Comparison of ENCODE assay signal across 8 cellular contexts in the genomic region with DNA sequence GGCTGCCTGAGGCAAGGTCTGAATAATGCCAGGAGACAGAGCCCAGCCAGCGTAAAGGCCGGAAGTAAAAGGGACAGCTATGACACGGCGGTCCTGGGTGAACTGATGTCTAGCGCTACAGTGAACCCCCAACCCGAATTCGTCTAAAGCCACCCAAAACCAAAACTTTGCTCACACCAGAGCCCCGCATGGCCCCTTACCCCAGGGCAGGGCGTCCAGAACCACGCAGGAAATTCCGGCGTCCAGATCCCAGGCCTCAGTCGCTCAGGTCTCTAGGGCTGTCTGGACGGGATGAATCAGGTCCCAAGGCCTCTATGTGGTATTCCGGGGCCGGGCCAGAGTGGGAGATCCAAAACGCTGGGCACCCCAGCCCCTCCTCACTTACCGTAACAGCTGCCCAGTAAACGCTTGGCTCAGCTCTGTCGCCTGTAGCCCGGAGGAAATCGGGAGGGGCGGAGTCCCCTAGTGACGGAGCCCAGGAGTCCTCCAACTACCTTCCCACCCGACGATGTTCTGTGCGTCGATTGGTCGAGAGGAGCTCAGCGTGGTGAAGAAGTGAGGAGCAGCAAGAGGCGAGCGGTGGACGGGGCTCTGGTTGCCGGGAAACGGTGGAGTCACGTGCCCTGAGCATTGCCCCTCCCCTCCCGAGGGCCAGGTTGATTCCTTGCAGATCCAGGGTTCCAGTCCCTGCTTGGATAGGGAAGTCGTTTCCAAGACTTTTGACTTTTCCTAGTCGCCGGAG. TPM values are rescaled to one million over a fixed set of nuclear protein-coding genes. Genes with fewer than 3 reads are reported as not detected.
DNase-seq lines count a peak whose midpoint lies in the region; ATAC-seq, FAIRE-seq and TF ChIP-seq lines count a peak whose summit lies in the region.

Gene CCDC32 (minus strand): TSS at position 452 of the 742 bp plus-strand sequence. CDS start 2,027 bp downstream, outside the sequence.

- no peaks in the 10 kb centered on the region for H3K9me2 ChIP-seq in OCI-LY7 (ENCODE audit: insufficient read depth, low read length)

- TF ChIP-seq POLR2A in endothelial cell of umbilical vein (IDR thresholded peaks at IDR 0.05; ENCODE audit: low read depth, low read length): peak; percentile 91

- H3K36me3 ChIP-seq in OCI-LY7 (ENCODE audit: insufficient read depth, low read length) (no peaks in the 10 kb centered on the region; the same call in 1 of the 2 replicates), endothelial cell of umbilical vein (ENCODE audit: control insufficient read depth in 2 of 2, extremely low read depth in 1 of 2, insufficient read depth in 2 of 2, low read length in 2 of 2) (no peaks in the 10 kb centered on the region)

- H3K9ac ChIP-seq in endothelial cell of umbilical vein (replicated peaks; ENCODE audit: extremely low read depth, insufficient read depth, low read length): peak within 1 kb of the TSS; percentile 88

- TF ChIP-seq CTCF in D721Med (IDR thresholded peaks at IDR 0.05; ENCODE audit: insufficient read depth, missing control alignments): no peak
- no peak for TF ChIP-seq CTCF in OCI-LY7 (conservative IDR thresholded peaks at IDR 0.05; ENCODE audit: low read length)
- no peak for TF ChIP-seq CTCF in endothelial cell of umbilical vein (IDR thresholded peaks at IDR 0.05; ENCODE audit: extremely low read depth in 1 of 2, insufficient read depth in 1 of 2, low read depth in 1 of 2, low read length in 2 of 2)

- CTCF ChIA-PET in OCI-LY7 (lab: Charles Lee; ENCODE audit: unreplicated experiment) (interaction anchor here (1.0 to 1.7 kb wide), 3 partner anchors 11 to 25 kb away, joined by 3 to 6 read pairs (median 3); no protein-coding TSS in a partner anchor), endothelial cell of umbilical vein (lab: Charles Lee) (interaction anchor here (0.5 to 2.2 kb wide), 7 partner anchors 8 to 294 kb away, joined by 3 to 24 read pairs (median 4); no protein-coding TSS in a partner anchor)

- peak within 1 kb of the TSS; percentile 98 for H2AFZ ChIP-seq in OCI-LY7 (ENCODE audit: low read length)
- peak within 1 kb of the TSS; percentile 90 for H2AFZ ChIP-seq in endothelial cell of umbilical vein (ENCODE audit: low read depth, low read length)

- DNase-seq in D721Med (ENCODE audit: insufficient read length, low spot score) (peak; percentile 83), HuH-7.5 (ENCODE audit: low spot score) (peak; percentile 93), OCI-LY7 (ENCODE audit: low spot score) (peak; percentile 98), activated T-cell treated with anti-CD3 and anti-CD28 coated beads for 1 hour (ENCODE audit: low read depth) (peak; percentile 92), endothelial cell of umbilical vein (ENCODE audit: low read depth, low spot score) (peak; percentile 99), midbrain (lab: John Stamatoyannopoulos, UW) (peak; percentile 99)
- peak; percentile 86 to 92 for DNase-seq in stimulated activated CD8-positive, alpha-beta memory T cell treated with anti-CD3 and anti-CD28 coated beads, Interleukin-2, amount 100 ng/mL, for 1 hour (ENCODE audit: low read depth in 2 of 2)

- H3K4me3 ChIP-seq in OCI-LY7 (ENCODE audit: low read depth, low read length, poor library complexity, severe bottlenecking): peak within 1 kb of the TSS; percentile 92
- H3K4me3 ChIP-seq in endothelial cell of umbilical vein (replicated peaks in 1 of 3; ENCODE audit: insufficient read depth in 1 of 3, low read depth in 1 of 3, low read length in 3 of 3): peak within 1 kb of the TSS; percentile 62 to 90 (median 86)

- H3K4me1 ChIP-seq in OCI-LY7 (ENCODE audit: insufficient read depth, low read length, poor library complexity, severe bottlenecking) (peaks cover 41% of the 10 kb centered on the region), endothelial cell of umbilical vein (ENCODE audit: control insufficient read depth, extremely low read depth, insufficient read depth, low read length) (peaks cover 13% of the 10 kb centered on the region)

- peak; percentile 86 for ATAC-seq in GM21526 (IDR thresholded peaks at IDR 0.05; ENCODE audit: low FRiP score, unreplicated experiment)

- no peak for FAIRE-seq in D721Med (lab: Jason Lieb, UNC)
- FAIRE-seq in endothelial cell of umbilical vein (lab: Jason Lieb, UNC): peak; percentile 99

- dilution Hi-C loops in endothelial cell of umbilical vein (cut with MboI; ENCODE audit: extremely low pct_ligation_motif_present, low sequenced_read_pairs): no loop called here

- BruUV-seq in OCI-LY7 (replicated peaks; lab: Mats Ljungman, UMichigan): TSS peak; percentile 82
- TSS peak; percentile 74 for BruUV-seq in endothelial cell of umbilical vein (replicated peaks; lab: Mats Ljungman, UMichigan)

- H3K27me3 ChIP-seq in endothelial cell of umbilical vein (ENCODE audit: control insufficient read depth in 2 of 2, insufficient read depth in 2 of 2, low read length in 2 of 2): no peaks in the 10 kb centered on the region

- peak within 1 kb of the TSS; percentile 29 for H3K27ac ChIP-seq in OCI-LY7 (ENCODE audit: low read depth, low read length, poor library complexity, severe bottlenecking)
- H3K27ac ChIP-seq in endothelial cell of umbilical vein (ENCODE audit: insufficient read depth, low read depth, low read length): peak within 1 kb of the TSS; percentile 80

- no peaks in the 10 kb centered on the region for H3K9me1 ChIP-seq in endothelial cell of umbilical vein (replicated peaks; ENCODE audit: control insufficient read depth, extremely low read depth, insufficient read depth, low read length)

- H3K9me3 ChIP-seq in OCI-LY7 (ENCODE audit: low read length): no peaks in the 10 kb centered on the region
- no peaks in the 10 kb centered on the region for H3K9me3 ChIP-seq in endothelial cell of umbilical vein (replicated peaks; ENCODE audit: control insufficient read depth, insufficient read depth, low read length)

- intact Hi-C loops in OCI-LY7 (cut with micrococcal nuclease; ENCODE audit: unreplicated experiment) (loop anchor here (5.0 to 10.0 kb wide), 3 partner anchors 218 to 770 kb away; partner anchors contain the start of genes NUSAP1, OIP5 and VPS18), endothelial cell of umbilical vein (cut with micrococcal nuclease) (loop anchor here (10.0 kb wide), 1 partner anchor 330 kb away; the partner anchor contains the start of gene VPS18)

- peak within 1 kb of the TSS; percentile 99 for H3K4me2 ChIP-seq in OCI-LY7 (ENCODE audit: low read length)
- peak within 1 kb of the TSS; percentile 96 for H3K4me2 ChIP-seq in endothelial cell of umbilical vein (ENCODE audit: insufficient read depth, low read length)

- H3K79me2 ChIP-seq in OCI-LY7 (ENCODE audit: insufficient read depth, low read depth, low read length): peaks cover 15% of the 10 kb centered on the region
- peaks cover 9% of the 10 kb centered on the region for H3K79me2 ChIP-seq in endothelial cell of umbilical vein (ENCODE audit: control insufficient read depth, insufficient read depth, low read length)

- H4K20me1 ChIP-seq in OCI-LY7 (ENCODE audit: insufficient read depth, low read length): peaks cover 1% of the 10 kb centered on the region; the same call in 1 of the 2 replicates
- no peaks in the 10 kb centered on the region for H4K20me1 ChIP-seq in endothelial cell of umbilical vein (replicated peaks; ENCODE audit: control insufficient read depth, extremely low read depth, insufficient read depth, low read length)

- POLR2A ChIA-PET in OCI-LY7 (lab: Charles Lee) (interaction anchor here (0.6 to 1.8 kb wide), 16 partner anchors 11 to 768 kb away, joined by 3 to 22 read pairs (median 4); partner anchors contain the start of genes NUSAP1 and RAD51), endothelial cell of umbilical vein (lab: Charles Lee) (interaction anchor here (1.0 kb wide), 2 partner anchors 25 to 29 kb away, joined by 3 to 5 read pairs; partner anchors contain the start of gene KNL1)

TF ChIP-seq in endothelial cell of umbilical vein, 7 proteins besides CTCF, POLR2A, EP300 and RAD21:
- TF ChIP-seq, protein P1, sequence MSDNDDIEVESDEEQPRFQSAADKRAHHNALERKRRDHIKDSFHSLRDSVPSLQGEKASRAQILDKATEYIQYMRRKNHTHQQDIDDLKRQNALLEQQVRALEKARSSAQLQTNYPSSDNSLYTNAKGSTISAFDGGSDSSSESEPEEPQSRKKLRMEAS (IDR thresholded peaks at IDR 0.05; ENCODE audit: insufficient read depth, insufficient read length): peak; percentile 95
- TF ChIP-seq GATA2 (IDR thresholded peaks at IDR 0.05; ENCODE audit: insufficient read depth, insufficient read length, low read depth, low read length) (no peak), POLR2AphosphoS5 (IDR thresholded peaks at IDR 0.05; ENCODE audit: insufficient read depth, low read depth, low read length) (peak; percentile 83), FOS (IDR thresholded peaks at IDR 0.05; ENCODE audit: borderline replicate concordance, insufficient read depth, low read length) (no peak), EZH2 (IDR thresholded peaks at IDR 0.05; ENCODE audit: borderline replicate concordance, low read depth, low read length, severe bottlenecking) (no peak)
TF ChIP-seq in endothelial cell of umbilical vein: peak in this region for 2.

RNA-seq across cellular contexts. Expression of gene CCDC32, which starts in this region (rescaled TPM):
- total RNA-seq in OCI-LY7 (2014; rRNA removed; shearing (Covaris generic)): 10.3 and 15.1 TPM in 2 replicates
- total RNA-seq in OCI-LY7 (2022) (14.3 and 14.9 TPM in 2 replicates), endothelial cell of umbilical vein (22.9 and 28.8 TPM in 2 replicates)
- 12.0 and 24.0 TPM in 2 replicates for polyA plus RNA-seq in endothelial cell of umbilical vein
- polyA plus RNA-seq in endothelial cell of umbilical vein (2011; cell fraction: cytosol; rRNA removed): 19.7 and 20.0 TPM in 2 replicates
- polyA plus RNA-seq in endothelial cell of umbilical vein (2011; cell fraction: nucleus; rRNA removed): 11.9 and 17.1 TPM in 2 replicates
- 33.0 and 33.4 TPM in 2 replicates for polyA plus RNA-seq in endothelial cell of umbilical vein (2012)
- polyA minus RNA-seq in endothelial cell of umbilical vein: 12.5 and 20.8 TPM in 2 replicates
- 3.4 TPM for polyA minus RNA-seq in endothelial cell of umbilical vein (2011; cell fraction: cytosol; rRNA and poly(A)+ RNA removed)
- polyA minus RNA-seq in endothelial cell of umbilical vein (2011; cell fraction: nucleus; rRNA and poly(A)+ RNA removed): 7.6 and 19.3 TPM in 2 replicates

Comparison
In these comparisons a context has a peak if more than half of its experiments do, and no peak if none do; other contexts are left out.
1. Peak in every context shown above with its lines: DNase-seq, ATAC-seq, H3K4me3 ChIP-seq and H3K27ac ChIP-seq.